In genomic region chr6:89317067-89317466, GRCh38 we compare ENCODE assay signal across 31 cellular contexts. TPM values are rescaled to one million over a fixed set of nuclear protein-coding genes. Genes with fewer than 3 reads are reported as not detected.
"Had no signal": no experiment of that assay in that cellular context is flagged by ENCODE, and none has a peak within 500 bp of the region (broad histone marks: within the 10 kb centered on the region; RNA-seq: fewer than 3 reads in every experiment).

No MANE protein-coding gene starts in this region.

- H3K4me1 Mint-ChIP-seq: stimulated activated naive CD8-positive, alpha-beta T cell treated with anti-CD3 and anti-CD28 coated beads, Interleukin-15, amount 100 ng/mL, for 72 hours had no signal

- H3K27ac Mint-ChIP-seq: naive thymus-derived CD4-positive, alpha-beta T cell; natural killer cell; nephron; neural progenitor cell; progenitor cell of endocrine pancreas; stimulated activated naive B cell treated with anti-CD40 and anti-IgM and Interleukin-4, amounts not matched to agents 10 μg/mL and 1 μg/mL and 100 μg/mL, for 72 hours; stimulated activated naive CD8-positive, alpha-beta T cell treated with anti-CD3 and anti-CD28 coated beads, Interleukin-15, amount 100 ng/mL, for 72 hours; type B pancreatic cell had no signal

- H3K27me3 ChIP-seq: neural progenitor cell, ovary, right lobe of liver, sigmoid colon, suprapubic skin, testis, tibial artery, transverse colon, upper lobe of right lung, uterus had no signal

- H3K4me1 ChIP-seq: parathyroid adenoma, right lobe of liver had no signal

- H3K9me3 Mint-ChIP-seq: naive thymus-derived CD4-positive, alpha-beta T cell; natural killer cell had no signal

- H3K27me3 Mint-ChIP-seq: naive thymus-derived CD4-positive, alpha-beta T cell; progenitor cell of endocrine pancreas; stimulated activated naive B cell treated with anti-CD40 and anti-IgM and Interleukin-4, amounts not matched to agents 10 μg/mL and 1 μg/mL and 100 μg/mL, for 72 hours; stimulated activated naive CD8-positive, alpha-beta T cell treated with anti-CD3 and anti-CD28 coated beads, Interleukin-15, amount 100 ng/mL, for 72 hours; type B pancreatic cell had no signal

- ATAC-seq: naive thymus-derived CD4-positive, alpha-beta T cell; natural killer cell; psoas muscle; right cardiac atrium; right lobe of liver; stimulated activated naive B cell treated with anti-CD40 and anti-IgM and Interleukin-4, amounts not matched to agents 10 μg/mL and 1 μg/mL and 100 μg/mL, for 72 hours; stimulated activated naive CD8-positive, alpha-beta T cell treated with anti-CD3 and anti-CD28 coated beads, Interleukin-15, amount 100 ng/mL, for 72 hours; stimulated activated naive CD8-positive, alpha-beta T cell treated with anti-CD3 and anti-CD28 coated beads, Interleukin-15, Interleukin-2, amounts not matched to agents 100 U/mL and 50 U/mL, for 24 hours; upper lobe of right lung had no signal

- H3K4me3 Mint-ChIP-seq: naive thymus-derived CD4-positive, alpha-beta T cell; natural killer cell; nephron; neural progenitor cell; stimulated activated naive B cell treated with anti-CD40 and anti-IgM and Interleukin-4, amounts not matched to agents 10 μg/mL and 1 μg/mL and 100 μg/mL, for 72 hours; stimulated activated naive CD8-positive, alpha-beta T cell treated with anti-CD3 and anti-CD28 coated beads, Interleukin-15, amount 100 ng/mL, for 72 hours; type B pancreatic cell had no signal

- H3K4me2 ChIP-seq: neural progenitor cell had no signal

- H3K36me3 ChIP-seq: neural progenitor cell, ovary, right lobe of liver, sigmoid colon, transverse colon, uterus had no signal

- DNase-seq: naive thymus-derived CD4-positive, alpha-beta T cell; natural killer cell; occipital lobe; ovary; posterior cingulate gyrus; psoas muscle; right cardiac atrium; right lobe of liver; sigmoid colon; small intestine; stimulated activated CD4-positive, alpha-beta T cell treated with anti-CD3 and anti-CD28 coated beads, Interleukin-15, amount 100 ng/mL, for 24 hours; stimulated activated CD4-positive, alpha-beta T cell treated with anti-CD3 and anti-CD28 coated beads, Interleukin-2, amount 100 ng/mL, for 24 hours; stimulated activated CD4-positive, alpha-beta T cell treated with anti-CD3 and anti-CD28 coated beads, Interleukin-2, amount 100 ng/mL, for 48 hours; stimulated activated CD4-positive, alpha-beta T cell treated with anti-CD3 and anti-CD28 coated beads, Interleukin-4, amount 100 ng/mL, for 24 hours; stimulated activated naive B cell treated with anti-CD40 and anti-IgM and Interleukin-4, amounts not matched to agents 10 μg/mL and 1 μg/mL and 100 μg/mL, for 72 hours; stimulated activated naive CD8-positive, alpha-beta T cell treated with anti-CD3 and anti-CD28 coated beads, Interleukin-15, amount 100 ng/mL, for 72 hours; stimulated activated naive CD8-positive, alpha-beta T cell treated with anti-CD3 and anti-CD28 coated beads, Interleukin-15, Interleukin-2, amounts not matched to agents 100 U/mL and 50 U/mL, for 24 hours; substantia nigra; testis; tibial artery; transverse colon; upper lobe of right lung; uterus had no signal

- H3K27ac ChIP-seq: neural progenitor cell, ovary, parathyroid adenoma, psoas muscle, right lobe of liver, sigmoid colon, suprapubic skin, testis, tibial artery, transverse colon, upper lobe of right lung, uterus had no signal

- H3K9ac ChIP-seq: neural progenitor cell, parathyroid adenoma had no signal

- H3K4me3 ChIP-seq: neural progenitor cell, ovary, psoas muscle, right lobe of liver, sigmoid colon, suprapubic skin, testis, tibial artery, transverse colon, upper lobe of right lung, uterus had no signal

- H3K79me2 ChIP-seq: parathyroid adenoma had no signal

RNA-seq across cellular contexts. Expression of gene GABRR2, which starts 2.0 kb away (rescaled TPM):
- total RNA-seq: osteoblast, skeletal muscle tissue had no signal
- polyA plus RNA-seq: naive thymus-derived CD4-positive, alpha-beta T cell had no signal
